Comparison of ENCODE assay signal across 1 cellular context in genomic region chr22:44437493-44438015, GRCh38.
TF ChIP-seq lines count a peak whose summit lies in the region.

No MANE protein-coding gene starts in this region.

TF ChIP-seq in H1, 55 proteins besides CTCF, POLR2A, EP300 and RAD21 (continued from another document):
- no peak for TF ChIP-seq ATF2 (IDR thresholded peaks at IDR 0.05; ENCODE audit: low read length)
- TF ChIP-seq ZNF274 (IDR thresholded peaks at IDR 0.05; ENCODE audit: borderline replicate concordance, extremely low read depth, low read length): no peak
- TF ChIP-seq SP1 (IDR thresholded peaks at IDR 0.05; ENCODE audit: low read depth, low read length): no peak
- TF ChIP-seq USF2 (IDR thresholded peaks at IDR 0.05; ENCODE audit: low read length): no peak
- no peak for TF ChIP-seq PHF8 (conservative IDR thresholded peaks at IDR 0.05; ENCODE audit: low read depth, low read length)
